In the genomic region with DNA sequence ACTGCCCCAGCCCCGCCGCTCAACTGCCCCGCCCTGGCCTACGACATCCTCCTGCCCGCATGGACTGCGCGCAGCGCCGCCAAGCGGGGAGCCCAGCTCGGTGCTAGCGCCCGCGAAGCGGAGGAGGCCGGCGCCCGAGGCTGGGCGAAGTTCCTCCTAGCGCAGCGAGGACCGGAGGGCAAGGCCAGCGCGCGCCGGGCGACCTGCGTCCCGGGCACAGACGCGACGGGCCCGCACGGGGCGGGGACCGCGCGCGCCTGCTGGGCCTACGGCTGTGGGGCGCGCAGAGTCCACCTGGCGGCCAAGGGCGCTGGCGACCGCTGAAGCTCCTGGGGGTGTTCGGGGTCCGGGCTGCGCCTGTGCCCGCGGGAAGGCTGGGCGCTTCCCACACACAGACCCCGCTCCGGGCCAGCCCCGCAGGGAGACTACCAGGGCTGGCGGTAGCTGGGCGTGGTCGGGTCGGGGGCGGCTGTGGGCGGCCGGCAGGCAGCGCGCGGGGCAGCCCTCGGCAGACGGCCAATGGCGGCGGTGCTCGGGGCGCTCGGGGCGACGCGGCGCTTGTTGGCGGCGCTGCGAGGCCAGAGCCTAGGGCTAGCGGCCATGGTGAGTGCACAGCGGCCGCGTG, we compare ENCODE assay signal across 8 cellular contexts. TPM values are rescaled to one million over a fixed set of nuclear protein-coding genes. Genes with fewer than 3 reads are reported as not detected.
DNase-seq lines count a peak whose midpoint lies in the region; ATAC-seq lines count a peak whose summit lies in the region.

A gene (plus strand): TSS at position 511 of the 625 bp plus-strand sequence. CDS start 9 bp downstream, at position 520.

- ATAC-seq in GM18519 (IDR thresholded peaks at IDR 0.05; ENCODE audit: low FRiP score, unreplicated experiment) (peak; percentile 72), HG03045 (IDR thresholded peaks at IDR 0.05; ENCODE audit: unreplicated experiment) (peak; percentile 80), sciatic nerve (peak; percentile 96)

- DNase-seq in A172 (ENCODE audit: low spot score) = peak; percentile 85
- DNase-seq in NCI-H2081 treated with DMSO at 0.1 percent for 48 hours (lab: John Stamatoyannopoulos, UW) = peak; percentile 12
- DNase-seq in T1000 (lab: John Stamatoyannopoulos, UW) = peak; percentile 86
- peak; percentile 97 for DNase-seq in astrocyte of the hippocampus (ENCODE audit: low read depth, low spot score)
- peak; percentile 30 for DNase-seq in iPS DF 19.7 (ENCODE audit: low read depth, low spot score)
- DNase-seq in sciatic nerve (ENCODE audit: low spot score) = peak; percentile 95

- intact Hi-C loops in sciatic nerve (cut with DNase I) = no loop called here

RNA-seq across cellular contexts. Expression of the gene that starts here (rescaled TPM):
- total RNA-seq in A172 (2014; rRNA removed; shearing (Covaris generic)) = 5.5 and 6.0 TPM in 2 replicates
- 13.6 TPM for total RNA-seq in sciatic nerve

Comparison
In these comparisons a context has a peak if more than half of its experiments do, and no peak if none do; other contexts are left out.
1. Peak in every context shown above with its lines: DNase-seq and ATAC-seq.
2. DNase-seq: peak in every context shown above with its lines; median percentile 97 in astrocyte of the hippocampus; 95 in sciatic nerve; 86 in T1000; 85 in A172; 30 in iPS DF 19.7; 12 in NCI-H2081 treated with DMSO at 0.1 percent for 48 hours.